36 cellular contexts compared by ENCODE assay signal in genomic region chr9:118734696-118735095, GRCh38.
"Had no signal": no experiment of that assay in that cellular context is flagged by ENCODE, and none has a peak within 500 bp of the region (broad histone marks: within the 10 kb centered on the region; RNA-seq: fewer than 3 reads in every experiment).

No MANE protein-coding gene starts in this region.

- H3K27ac ChIP-seq: adrenal gland, body of pancreas, brain microvascular endothelial cell, VCaP had no signal

- ATAC-seq: activated CD8-positive, alpha-beta T cell treated with anti-CD3 and anti-CD28 coated beads for 36 hours; activated naive CD4-positive, alpha-beta T cell treated with anti-CD3 and anti-CD28 coated beads, Interleukin-2, amount 50 U/mL, for 72 hours; activated T-cell treated with anti-CD3 and anti-CD28 coated beads, Interleukin-2, amount 50 U/mL, for 4 hours; activated T-cell treated with anti-CD3 and anti-CD28 coated beads, Interleukin-2, amount 50 U/mL, for 72 hours; activated T-helper 17 cell treated with anti-CD3 and anti-CD28 coated beads, Interleukin-2, amount 50 U/mL, for 72 hours; body of pancreas; T-cell had no signal

- H3K9me3 ChIP-seq: body of pancreas had no signal

- H3K27me3 Mint-ChIP-seq: activated B cell treated with CpG ODN at 0.5 μM for 24 hours; activated CD4-positive, alpha-beta memory T cell treated with anti-CD3 and anti-CD28 coated beads for 36 hours; activated CD4-positive, alpha-beta T cell treated with anti-CD3 and anti-CD28 coated beads, Interleukin-2, amount 10 ng/mL, durations not matched to agents 24 days and 14 days; activated naive CD8-positive, alpha-beta T cell treated with anti-CD3 and anti-CD28 coated beads for 36 hours; activated T-helper 17 cell treated with anti-CD3 and anti-CD28 coated beads, Interleukin-2, amount 50 U/mL, for 72 hours; T-cell had no signal

- H3K4me1 Mint-ChIP-seq: activated B cell treated with CpG ODN at 0.5 μM for 24 hours; activated CD4-positive, alpha-beta T cell treated with anti-CD3 and anti-CD28 coated beads, Interleukin-2, amount 10 ng/mL, durations not matched to agents 24 days and 14 days; activated naive CD8-positive, alpha-beta T cell treated with anti-CD3 and anti-CD28 coated beads for 36 hours; activated T-helper 17 cell treated with anti-CD3 and anti-CD28 coated beads, Interleukin-2, amount 50 U/mL, for 72 hours; T-cell had no signal

- FAIRE-seq: astrocyte, TTC549 had no signal

- H3K36me3 Mint-ChIP-seq: activated CD4-positive, alpha-beta memory T cell treated with anti-CD3 and anti-CD28 coated beads for 36 hours; activated naive CD8-positive, alpha-beta T cell treated with anti-CD3 and anti-CD28 coated beads for 36 hours; T-cell had no signal

- H3K27ac Mint-ChIP-seq: activated B cell treated with CpG ODN at 0.5 μM for 24 hours; activated CD4-positive, alpha-beta memory T cell treated with anti-CD3 and anti-CD28 coated beads for 36 hours; activated CD4-positive, alpha-beta T cell treated with anti-CD3 and anti-CD28 coated beads, Interleukin-2, amount 10 ng/mL, durations not matched to agents 24 days and 14 days; activated CD8-positive, alpha-beta T cell treated with anti-CD3 and anti-CD28 coated beads for 36 hours; activated naive CD4-positive, alpha-beta T cell treated with anti-CD3 and anti-CD28 coated beads for 36 hours; activated naive CD4-positive, alpha-beta T cell treated with anti-CD3 and anti-CD28 coated beads, Interleukin-2, amount 50 U/mL, for 72 hours; activated naive CD8-positive, alpha-beta T cell treated with anti-CD3 and anti-CD28 coated beads for 36 hours; activated T-cell treated with anti-CD3 and anti-CD28 coated beads, Interleukin-2, amount 50 U/mL, for 72 hours; activated T-helper 1 cell treated with anti-CD3 and anti-CD28 coated beads, Interleukin-12 subunit alpha, Interleukin-12 subunit beta, Interleukin-2, Interleukin-4 antibody, amounts not matched to agents 30 ng/mL and 10 ng/mL and 1 ng/mL, durations not matched to agents 14 hours and 24 hours and 36 hours; activated T-helper 17 cell treated with anti-CD3 and anti-CD28 coated beads, Interleukin-2, amount 50 U/mL, for 72 hours; T-cell; T-helper 1 cell treated with Interleukin-12 subunit alpha and Interleukin-12 subunit beta and Interleukin-4 antibody, amounts not matched to agents 30 μg/mL and 1 μg/mL, for 36 hours; T-helper 2 cell treated with Interferon-gamma antibody and Interleukin-4, amounts not matched to agents 5 μg/mL and 100 μg/mL, for 36 hours had no signal

- H3K36me3 ChIP-seq: adrenal gland, brain microvascular endothelial cell had no signal

- H3K4me3 Mint-ChIP-seq: activated B cell treated with CpG ODN at 0.5 μM for 24 hours; activated CD4-positive, alpha-beta memory T cell treated with anti-CD3 and anti-CD28 coated beads for 36 hours; activated CD4-positive, alpha-beta T cell treated with anti-CD3 and anti-CD28 coated beads, Interleukin-2, amount 10 ng/mL, durations not matched to agents 24 days and 14 days; activated CD8-positive, alpha-beta T cell treated with anti-CD3 and anti-CD28 coated beads for 36 hours; activated naive CD4-positive, alpha-beta T cell treated with anti-CD3 and anti-CD28 coated beads for 36 hours; activated naive CD8-positive, alpha-beta T cell treated with anti-CD3 and anti-CD28 coated beads for 36 hours; activated T-cell treated with anti-CD3 and anti-CD28 coated beads, Interleukin-2, amount 50 U/mL, for 4 hours; activated T-cell treated with anti-CD3 and anti-CD28 coated beads, Interleukin-2, amount 50 U/mL, for 72 hours; activated T-helper 1 cell treated with anti-CD3 and anti-CD28 coated beads, Interleukin-12 subunit alpha, Interleukin-12 subunit beta, Interleukin-2, Interleukin-4 antibody, amounts not matched to agents 30 ng/mL and 10 ng/mL and 1 ng/mL, durations not matched to agents 14 hours and 24 hours and 36 hours; activated T-helper 17 cell treated with anti-CD3 and anti-CD28 coated beads, Interleukin-2, amount 50 U/mL, for 72 hours; T-cell; T-helper 1 cell treated with Interleukin-12 subunit alpha and Interleukin-12 subunit beta and Interleukin-4 antibody, amounts not matched to agents 30 μg/mL and 1 μg/mL, for 36 hours; T-helper 2 cell treated with Interferon-gamma antibody and Interleukin-4, amounts not matched to agents 5 μg/mL and 100 μg/mL, for 36 hours had no signal

- H3K27me3 ChIP-seq: adrenal gland, body of pancreas, brain microvascular endothelial cell had no signal

- H3K4me3 ChIP-seq: adrenal gland, body of pancreas had no signal

- H3K4me1 ChIP-seq: adrenal gland, body of pancreas had no signal

- DNase-seq: activated B cell treated with CpG ODN at 0.5 μM for 24 hours; activated CD4-positive, alpha-beta memory T cell treated with anti-CD3 and anti-CD28 coated beads for 36 hours; activated CD4-positive, alpha-beta T cell treated with anti-CD3 and anti-CD28 coated beads for 4 hours; activated CD4-positive, alpha-beta T cell treated with anti-CD3 and anti-CD28 coated beads, Interleukin-2, amount 10 ng/mL, durations not matched to agents 24 days and 14 days; activated CD4-positive, alpha-beta T cell treated with anti-CD3 and anti-CD28 coated beads, Interleukin-2, amount 50 U/mL, for 1 hour; activated CD4-positive, alpha-beta T cell treated with anti-CD3 and anti-CD28 coated beads, Interleukin-2, amount 50 U/mL, for 4 hours; activated CD4-positive, CD25-positive, alpha-beta regulatory T cell treated with anti-CD3 and anti-CD28 coated beads, Interleukin-2, amount 50 U/mL, for 72 hours; activated CD8-positive, alpha-beta memory T cell treated with anti-CD3 and anti-CD28 coated beads, Interleukin-2, amount 50 U/mL, for 4 hours; activated CD8-positive, alpha-beta T cell treated with anti-CD3 and anti-CD28 coated beads for 36 hours; activated effector memory CD4-positive, alpha-beta T cell treated with anti-CD3 and anti-CD28 coated beads, Interleukin-2, amount 50 U/mL, for 16 hours; activated gamma-delta T cell treated with Interleukin-2 at 50 U/mL for 16 hours; activated naive CD4-positive, alpha-beta T cell; activated naive CD4-positive, alpha-beta T cell treated with anti-CD3 and anti-CD28 coated beads for 36 hours; activated naive CD4-positive, alpha-beta T cell treated with anti-CD3 and anti-CD28 coated beads, Interleukin-2, amount 50 U/mL, for 16 hours; activated naive CD8-positive, alpha-beta T cell treated with anti-CD3 and anti-CD28 coated beads for 36 hours; activated T-cell treated with anti-CD3 and anti-CD28 coated beads for 4 hours; activated T-cell treated with anti-CD3 and anti-CD28 coated beads, Interleukin-2, amount 50 U/mL, for 1 hour; activated T-cell treated with anti-CD3 and anti-CD28 coated beads, Interleukin-2, amount 50 U/mL, for 4 hours; activated T-cell treated with anti-CD3 and anti-CD28 coated beads, Interleukin-2, amount 50 U/mL, for 72 hours; adrenal gland; amniotic stem cell; aorta; body of pancreas; brain microvascular endothelial cell; central memory CD4-positive, alpha-beta T cell; T-cell; T-helper 2 cell; T-helper 9 cell had no signal

- H3K9me3 Mint-ChIP-seq: activated CD4-positive, alpha-beta T cell treated with anti-CD3 and anti-CD28 coated beads, Interleukin-2, amount 10 ng/mL, durations not matched to agents 24 days and 14 days had no signal
